In genomic region chr1:200075522-200075921, GRCh38 we compare ENCODE assay signal across 14 cellular contexts. TPM values are rescaled to one million over a fixed set of nuclear protein-coding genes. Genes with fewer than 3 reads are reported as not detected.
DNase-seq lines count a peak whose midpoint lies in the region; ATAC-seq and TF ChIP-seq lines count a peak whose summit lies in the region.
"Had no signal": no experiment of that assay in that cellular context is flagged by ENCODE, and none has a peak within 500 bp of the region (broad histone marks: within the 10 kb centered on the region; RNA-seq: fewer than 3 reads in every experiment).

No MANE protein-coding gene starts in this region.

- TF ChIP-seq CTCF in PC-3 (conservative IDR thresholded peaks at IDR 0.05; ENCODE audit: low read depth, low read length) (no peak), fibroblast of pulmonary artery (IDR thresholded peaks at IDR 0.05; ENCODE audit: low read length, missing control alignments) (no peak), gastrocnemius medialis (IDR thresholded peaks at IDR 0.05 in 4 of 5, conservative IDR thresholded peaks at IDR 0.05 in 1 of 5) (no peak)

- CTCF ChIA-PET in PC-3 (lab: Charles Lee): no interaction called here

- TF ChIP-seq POLR2A in gastrocnemius medialis (IDR thresholded peaks at IDR 0.05): no peak

- ATAC-seq in PC-3 (no peak), gastrocnemius medialis (no peak), HG02678 (IDR thresholded peaks at IDR 0.05; ENCODE audit: unreplicated experiment) (no peak)
- ATAC-seq: stimulated activated naive CD8-positive, alpha-beta T cell treated with anti-CD3 and anti-CD28 coated beads, Interleukin-15, amount 100 ng/mL, for 72 hours had no signal

- peak; percentile 42 for DNase-seq in DMS 273 (lab: John Stamatoyannopoulos, UW; ENCODE audit: unreplicated experiment)
- DNase-seq in DMS 273 treated with DMSO at 0.1 percent for 48 hours (lab: John Stamatoyannopoulos, UW): no peak
- DNase-seq in PC-3: no peak
- peak; percentile 58 for DNase-seq in fibroblast of pulmonary artery (ENCODE audit: low read depth)
- DNase-seq in gastrocnemius medialis: no peak
- DNase-seq in NCI-H2081 treated with DMSO at 0.1 percent for 48 hours (lab: John Stamatoyannopoulos, UW): no peak
- no peak for DNase-seq in SKM-1 (lab: John Stamatoyannopoulos, UW; ENCODE audit: unreplicated experiment)
- DNase-seq: CD4-positive, alpha-beta memory T cell; glutamatergic neuron; stimulated activated naive CD8-positive, alpha-beta T cell treated with anti-CD3 and anti-CD28 coated beads, Interleukin-15, amount 100 ng/mL, for 72 hours had no signal

- no peaks in the 10 kb centered on the region for H3F3A ChIP-seq in PC-3 (ENCODE audit: low read length, unreplicated experiment)

- H3K4me1 ChIP-seq in PC-3 (ENCODE audit: insufficient read depth, low read length): peaks cover 14% of the 10 kb centered on the region
- peaks cover 0 to 3% of the 10 kb centered on the region in 2 donors for H3K4me1 ChIP-seq in gastrocnemius medialis

- no peak overlapping the region for H3K4me3 ChIP-seq in PC-3 (ENCODE audit: low read length)
- H3K4me3 ChIP-seq in fibroblast of pulmonary artery (replicated peaks; ENCODE audit: low read depth, low read length): peak overlapping the region; percentile 41
- no peak overlapping the region for H3K4me3 ChIP-seq in gastrocnemius medialis
- H3K4me3 ChIP-seq: skin epidermis had no signal

- H2AFZ ChIP-seq in PC-3 (ENCODE audit: low read length): no peak overlapping the region

- POLR2A ChIA-PET in PC-3 (lab: Charles Lee; ENCODE audit: unreplicated experiment): no interaction called here

- H3K4me2 ChIP-seq in PC-3 (ENCODE audit: low read length): 0 out of 2 replicates have a peak overlapping the region, but pooled peaks have one; percentile 39

- no peaks in the 10 kb centered on the region for H3K9me2 ChIP-seq in PC-3 (replicated peaks; ENCODE audit: low read length)

- H3K36me3 ChIP-seq in PC-3 (ENCODE audit: low read depth, low read length) (no peaks in the 10 kb centered on the region), gastrocnemius medialis (no peaks in the 10 kb centered on the region)

- in situ Hi-C loops in gastrocnemius medialis (cut with MboI; ENCODE audit: low sequenced_read_pairs in 4 of 4): no loop called here

- peaks cover 18% of the 10 kb centered on the region for H3K27me3 ChIP-seq in PC-3 (ENCODE audit: low read length)
- no peaks in the 10 kb centered on the region for H3K27me3 ChIP-seq in gastrocnemius medialis

- no TSS peak for BruUV-seq in PC-3 (replicated peaks; lab: Mats Ljungman, UMichigan)

- H3K27ac ChIP-seq in PC-3 (ENCODE audit: low read length) (no peak overlapping the region), gastrocnemius medialis (peak overlapping the region in 3 of 4 donors; percentile 6 to 41 (median 37))
- H3K27ac ChIP-seq: 22Rv1 had no signal

- intact Hi-C loops in PC-3 (cut with micrococcal nuclease) (loop anchor here (10.0 kb wide), 1 partner anchor 381 kb away; no protein-coding TSS in a partner anchor), gastrocnemius medialis (cut with DNase I; ENCODE audit: low total_unique reads) (no loop called here)

- H3K9ac ChIP-seq in PC-3 (ENCODE audit: low read length): no peak overlapping the region

- no peaks in the 10 kb centered on the region for H3K79me2 ChIP-seq in PC-3 (ENCODE audit: low read length)

- H3K9me3 ChIP-seq in PC-3 (ENCODE audit: low read length) (no peaks in the 10 kb centered on the region), gastrocnemius medialis (no peaks in the 10 kb centered on the region)

- no peaks in the 10 kb centered on the region for H4K20me1 ChIP-seq in PC-3 (ENCODE audit: low read length)

RNA-seq across cellular contexts. Expression of gene NR5A2, which starts 48.0 kb away (rescaled TPM):
- total RNA-seq in PC-3 (2014; rRNA removed): 0.36 and 0.40 TPM in 2 replicates
- 1 to 10 TPM; 1.1 to 1.9 (median 1.2) TPM for total RNA-seq in gastrocnemius medialis
- total RNA-seq: CD4-positive, alpha-beta memory T cell; neural crest cell had no signal

Comparison
In these comparisons a context has a peak if more than half of its experiments do, and no peak if none do; other contexts are left out.
1. DNase-seq: peak in DMS 273 (single experiment) and fibroblast of pulmonary artery (single experiment); none in DMS 273 treated with DMSO at 0.1 percent for 48 hours (single experiment), PC-3 (single experiment), gastrocnemius medialis (0 of 2), NCI-H2081 treated with DMSO at 0.1 percent for 48 hours (single experiment) and SKM-1 (single experiment).